ENCODE assay signal across 27 cellular contexts in the genomic region with DNA sequence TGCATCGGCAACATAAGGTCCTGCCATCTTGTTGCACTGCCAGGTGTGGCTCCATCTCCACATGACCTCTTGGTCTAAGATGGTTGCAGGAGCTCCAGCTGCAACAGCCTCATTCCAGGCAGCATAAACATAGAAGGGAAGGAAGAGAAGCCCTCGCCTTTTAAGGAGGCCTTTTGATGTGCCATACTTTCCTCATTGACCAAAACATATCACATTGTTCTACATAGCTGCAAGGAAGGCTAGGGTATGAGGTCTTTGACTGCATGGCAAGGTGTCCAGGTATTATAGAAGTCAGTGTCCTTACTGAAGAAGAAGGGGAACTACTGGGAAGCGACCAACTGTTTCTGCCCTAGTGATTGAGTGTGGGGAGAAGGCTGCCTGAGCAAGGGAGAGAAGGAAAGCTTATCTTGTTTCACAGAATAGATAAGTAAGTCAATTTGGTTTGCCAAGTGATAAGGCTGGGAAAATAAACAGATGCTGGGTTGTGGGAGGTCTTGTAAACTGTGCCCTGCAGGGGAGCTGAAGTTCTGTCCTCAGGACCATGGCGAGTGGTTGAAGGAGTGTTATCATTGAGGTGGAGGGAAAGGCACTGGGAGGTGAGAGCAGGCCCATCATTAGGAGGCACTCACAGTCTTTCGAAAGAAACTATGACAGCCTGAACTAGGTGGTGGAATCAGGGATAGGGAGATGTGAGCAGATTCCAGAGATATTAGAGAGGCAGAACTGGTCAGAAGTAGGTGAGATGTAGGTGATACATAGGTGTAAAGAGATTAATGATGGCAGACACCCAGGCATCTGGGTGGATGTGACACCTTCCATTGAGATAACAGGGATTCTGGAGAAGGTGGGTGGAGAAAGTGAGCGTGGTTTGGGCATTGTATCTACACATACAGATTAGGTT.
"Had no signal": no experiment of that assay in that cellular context is flagged by ENCODE, and none has a peak within 500 bp of the region (broad histone marks: within the 10 kb centered on the region; RNA-seq: fewer than 3 reads in every experiment).

No MANE protein-coding gene starts in this region.

- FAIRE-seq: bronchial epithelial cell, endometrium, frontal cortex, TTC549 had no signal

- H3K27ac Mint-ChIP-seq: activated CD4-positive, alpha-beta memory T cell treated with anti-CD3 and anti-CD28 coated beads, Interleukin-2, amount 10 ng/mL, durations not matched to agents 7 days and 5 days; activated CD4-positive, alpha-beta T cell treated with anti-CD3 and anti-CD28 coated beads, Interleukin-2, amount 10 ng/mL, durations not matched to agents 7 days and 5 days; activated T-cell treated with anti-CD3 and anti-CD28 coated beads, Interleukin-2, amount 50 U/mL, for 24 hours; activated T-helper 17 cell treated with anti-CD3 and anti-CD28 coated beads, Interleukin-2, amount 50 U/mL, for 72 hours; dendritic cell treated with granulocyte-macrophage colony-stimulating factor and Interleukin-4, amounts not matched to agents 40 ng/mL and 50 ng/mL, for 4 days; nephron; T-helper 1 cell treated with Interleukin-12 subunit alpha and Interleukin-12 subunit beta and Interleukin-4 antibody, amounts not matched to agents 30 μg/mL and 1 μg/mL, for 36 hours had no signal

- H3K9me3 Mint-ChIP-seq: activated CD4-positive, alpha-beta memory T cell treated with anti-CD3 and anti-CD28 coated beads, Interleukin-2, amount 10 ng/mL, durations not matched to agents 7 days and 5 days; nephron had no signal

- H3K27me3 ChIP-seq: ovary, right atrium auricular region had no signal

- H3K27ac ChIP-seq: left ventricle myocardium inferior, ovary, right atrium auricular region, tibial nerve, VCaP had no signal

- H3K36me3 ChIP-seq: left ventricle myocardium inferior, ovary, right atrium auricular region, tibial nerve had no signal

- H3K4me3 ChIP-seq: left ventricle myocardium inferior, lung, ovary, right atrium auricular region, tibial nerve had no signal

- H3K4me3 Mint-ChIP-seq: activated CD4-positive, alpha-beta memory T cell treated with anti-CD3 and anti-CD28 coated beads, Interleukin-2, amount 10 ng/mL, durations not matched to agents 7 days and 5 days; activated CD4-positive, alpha-beta T cell treated with anti-CD3 and anti-CD28 coated beads, Interleukin-2, amount 10 ng/mL, durations not matched to agents 7 days and 5 days; activated T-cell treated with anti-CD3 and anti-CD28 coated beads, Interleukin-2, amount 50 U/mL, for 24 hours; activated T-helper 17 cell treated with anti-CD3 and anti-CD28 coated beads, Interleukin-2, amount 50 U/mL, for 72 hours; central memory CD8-positive, alpha-beta T cell; dendritic cell treated with granulocyte-macrophage colony-stimulating factor and Interleukin-4, amounts not matched to agents 40 ng/mL and 50 ng/mL, for 4 days; nephron; T-helper 1 cell treated with Interleukin-12 subunit alpha and Interleukin-12 subunit beta and Interleukin-4 antibody, amounts not matched to agents 30 μg/mL and 1 μg/mL, for 36 hours had no signal

- H3K4me1 Mint-ChIP-seq: activated CD4-positive, alpha-beta memory T cell treated with anti-CD3 and anti-CD28 coated beads, Interleukin-2, amount 10 ng/mL, durations not matched to agents 7 days and 5 days; activated CD4-positive, alpha-beta T cell treated with anti-CD3 and anti-CD28 coated beads, Interleukin-2, amount 10 ng/mL, durations not matched to agents 7 days and 5 days; activated T-helper 17 cell treated with anti-CD3 and anti-CD28 coated beads, Interleukin-2, amount 50 U/mL, for 72 hours; central memory CD8-positive, alpha-beta T cell; nephron had no signal

- ATAC-seq: activated CD4-positive, CD25-positive, alpha-beta regulatory T cell treated with anti-CD3 and anti-CD28 coated beads, Interleukin-2, amount 50 U/mL, for 24 hours; activated T-helper 17 cell treated with anti-CD3 and anti-CD28 coated beads, Interleukin-2, amount 50 U/mL, for 72 hours had no signal

- H3K9me3 ChIP-seq: left ventricle myocardium inferior, ovary, right atrium auricular region, tibial nerve had no signal

- DNase-seq: activated CD4-positive, alpha-beta memory T cell treated with anti-CD3 and anti-CD28 coated beads, Interleukin-2, amount 10 ng/mL, durations not matched to agents 7 days and 5 days; activated CD4-positive, alpha-beta T cell treated with anti-CD3 and anti-CD28 coated beads, Interleukin-2, amount 10 ng/mL, durations not matched to agents 7 days and 5 days; activated CD8-positive, alpha-beta memory T cell treated with anti-CD3 and anti-CD28 coated beads, Interleukin-2, amount 50 U/mL, for 48 hours; activated gamma-delta T cell treated with Interleukin-2 at 50 U/mL for 16 hours; activated naive CD4-positive, alpha-beta T cell treated with anti-CD3 and anti-CD28 coated beads, Interleukin-2, amount 50 U/mL, for 16 hours; activated T-cell treated with anti-CD3 and anti-CD28 coated beads, Interleukin-2, amount 50 U/mL, for 24 hours; islet precursor cell; left ventricle myocardium inferior; ovary; stimulated activated CD4-positive, alpha-beta T cell treated with anti-CD3 and anti-CD28 coated beads, Interleukin-15, amount 100 ng/mL, for 24 hours; stimulated activated CD4-positive, alpha-beta T cell treated with anti-CD3 and anti-CD28 coated beads, Interleukin-2, amount 100 ng/mL, for 24 hours; stimulated activated naive CD4-positive, alpha-beta T cell; T-helper 9 cell had no signal

- H3K4me1 ChIP-seq: left ventricle myocardium inferior, right atrium auricular region, tibial nerve had no signal
